1 cellular context compared by ENCODE assay signal in the genomic region with DNA sequence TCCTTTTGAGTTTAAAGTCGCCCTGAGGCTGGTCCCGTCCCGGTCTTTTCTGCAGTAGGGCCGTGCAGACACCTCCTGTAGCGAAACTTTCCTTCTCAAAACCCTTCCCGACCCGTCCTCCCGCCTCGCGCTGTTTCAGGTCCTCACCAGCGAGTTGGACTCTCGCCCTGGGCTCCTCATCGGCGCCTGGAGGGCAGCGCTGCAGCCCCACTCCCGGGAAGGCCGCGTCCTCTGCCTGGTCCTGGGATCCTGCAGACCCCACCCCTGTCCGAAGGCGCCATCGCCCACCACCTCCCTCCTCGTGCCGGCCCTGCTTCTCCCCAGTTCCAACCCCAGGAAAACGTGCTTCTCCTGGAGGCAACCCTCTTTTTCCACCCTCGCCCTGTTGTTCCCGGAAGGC.
TF ChIP-seq lines count a peak whose summit lies in the region.

No MANE protein-coding gene starts in this region.

TF ChIP-seq in WTC11, 78 proteins besides CTCF, POLR2A, EP300 and RAD21 (continued from another document):
- TF ChIP-seq, protein P1, sequence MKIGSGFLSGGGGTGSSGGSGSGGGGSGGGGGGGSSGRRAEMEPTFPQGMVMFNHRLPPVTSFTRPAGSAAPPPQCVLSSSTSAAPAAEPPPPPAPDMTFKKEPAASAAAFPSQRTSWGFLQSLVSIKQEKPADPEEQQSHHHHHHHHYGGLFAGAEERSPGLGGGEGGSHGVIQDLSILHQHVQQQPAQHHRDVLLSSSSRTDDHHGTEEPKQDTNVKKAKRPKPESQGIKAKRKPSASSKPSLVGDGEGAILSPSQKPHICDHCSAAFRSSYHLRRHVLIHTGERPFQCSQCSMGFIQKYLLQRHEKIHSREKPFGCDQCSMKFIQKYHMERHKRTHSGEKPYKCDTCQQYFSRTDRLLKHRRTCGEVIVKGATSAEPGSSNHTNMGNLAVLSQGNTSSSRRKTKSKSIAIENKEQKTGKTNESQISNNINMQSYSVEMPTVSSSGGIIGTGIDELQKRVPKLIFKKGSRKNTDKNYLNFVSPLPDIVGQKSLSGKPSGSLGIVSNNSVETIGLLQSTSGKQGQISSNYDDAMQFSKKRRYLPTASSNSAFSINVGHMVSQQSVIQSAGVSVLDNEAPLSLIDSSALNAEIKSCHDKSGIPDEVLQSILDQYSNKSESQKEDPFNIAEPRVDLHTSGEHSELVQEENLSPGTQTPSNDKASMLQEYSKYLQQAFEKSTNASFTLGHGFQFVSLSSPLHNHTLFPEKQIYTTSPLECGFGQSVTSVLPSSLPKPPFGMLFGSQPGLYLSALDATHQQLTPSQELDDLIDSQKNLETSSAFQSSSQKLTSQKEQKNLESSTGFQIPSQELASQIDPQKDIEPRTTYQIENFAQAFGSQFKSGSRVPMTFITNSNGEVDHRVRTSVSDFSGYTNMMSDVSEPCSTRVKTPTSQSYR (CRISPR knock-in tag; IDR thresholded peaks at IDR 0.05) = no peak
- TF ChIP-seq ZMAT4 (CRISPR knock-in tag; IDR thresholded peaks at IDR 0.05) = no peak
- no peak for TF ChIP-seq JAZF1 (CRISPR knock-in tag; IDR thresholded peaks at IDR 0.05)
- TF ChIP-seq TCF7 (CRISPR knock-in tag; IDR thresholded peaks at IDR 0.05; ENCODE audit: low read depth) = no peak
- TF ChIP-seq ZSCAN18 (CRISPR knock-in tag; IDR thresholded peaks at IDR 0.05) = no peak
- no peak for TF ChIP-seq FOXP4 (CRISPR knock-in tag; IDR thresholded peaks at IDR 0.05)
- TF ChIP-seq NR2C2 (CRISPR knock-in tag; IDR thresholded peaks at IDR 0.05) = no peak
TF ChIP-seq in WTC11: peak in this region for 0.
